16 cellular contexts compared by ENCODE assay signal in genomic region chr2:27400348-27401135, GRCh38. TPM values are rescaled to one million over a fixed set of nuclear protein-coding genes. Genes with fewer than 3 reads are reported as not detected.
DNase-seq lines count a peak whose midpoint lies in the region; ATAC-seq and TF ChIP-seq lines count a peak whose summit lies in the region.
"Had no signal": no experiment of that assay in that cellular context is flagged by ENCODE, and none has a peak within 500 bp of the region (broad histone marks: within the 10 kb centered on the region; RNA-seq: fewer than 3 reads in every experiment).

No MANE protein-coding gene starts in this region.

- no peaks in the 10 kb centered on the region for H3K27me3 Mint-ChIP-seq in activated naive CD4-positive, alpha-beta T cell treated with anti-CD3 and anti-CD28 coated beads, Interleukin-2, amount 50 U/mL, for 24 hours
- no peaks in the 10 kb centered on the region for H3K27me3 Mint-ChIP-seq in activated naive CD4-positive, alpha-beta T cell treated with anti-CD3 and anti-CD28 coated beads for 36 hours (ENCODE audit: low read depth)

- TF ChIP-seq POLR2A in NB4 (IDR thresholded peaks at IDR 0.05; ENCODE audit: extremely low read depth, insufficient read length) (no peak), uterus (IDR thresholded peaks at IDR 0.05) (no peak)

- H3K4me3 ChIP-seq in NB4 (ENCODE audit: low read depth, low read length) (no peak overlapping the region), choroid plexus epithelial cell (ENCODE audit: low read depth, low read length) (no peak overlapping the region), uterus (no peak overlapping the region)
- H3K4me3 ChIP-seq: Peyer's patch had no signal

- CTCF ChIA-PET in activated naive CD4-positive, alpha-beta T cell treated with anti-CD3 and anti-CD28 coated beads for 36 hours (lab: Charles Lee), result interaction anchor here (0.6 kb wide), 1 partner anchor 97 kb away, joined by 3 read pairs; no protein-coding TSS in a partner anchor

- no peak for ATAC-seq in stimulated activated effector memory CD8-positive, alpha-beta T cell treated with anti-CD3 and anti-CD28 coated beads, Interleukin-12 subunit alpha, Interleukin-12 subunit beta, amount 100 ng/mL, for 72 hours
- ATAC-seq: left lobe of liver had no signal

- peaks cover 9% of the 10 kb centered on the region for H3K36me3 Mint-ChIP-seq in activated naive CD4-positive, alpha-beta T cell treated with anti-CD3 and anti-CD28 coated beads, Interleukin-2, amount 50 U/mL, for 24 hours
- H3K36me3 Mint-ChIP-seq in activated naive CD4-positive, alpha-beta T cell treated with anti-CD3 and anti-CD28 coated beads for 36 hours (ENCODE audit: low read depth), result peaks cover 28% of the 10 kb centered on the region
- peaks cover 86% of the 10 kb centered on the region for H3K36me3 Mint-ChIP-seq in stimulated activated effector memory CD8-positive, alpha-beta T cell treated with anti-CD3 and anti-CD28 coated beads, Interleukin-12 subunit alpha, Interleukin-12 subunit beta, amount 100 ng/mL, for 72 hours

- no peak for TF ChIP-seq CTCF in NB4 (IDR thresholded peaks at IDR 0.05; ENCODE audit: low read depth, low read length)
- TF ChIP-seq CTCF in choroid plexus epithelial cell (conservative IDR thresholded peaks at IDR 0.05; ENCODE audit: low read depth, low read length), result no peak
- TF ChIP-seq CTCF in uterus (IDR thresholded peaks at IDR 0.05), result no peak

- H3K4me1 Mint-ChIP-seq in activated naive CD4-positive, alpha-beta T cell treated with anti-CD3 and anti-CD28 coated beads, Interleukin-2, amount 50 U/mL, for 24 hours, result peaks cover 51% of the 10 kb centered on the region
- H3K4me1 Mint-ChIP-seq in activated naive CD4-positive, alpha-beta T cell treated with anti-CD3 and anti-CD28 coated beads for 36 hours (ENCODE audit: low read depth), result peaks cover 46% of the 10 kb centered on the region
- peaks cover 25% of the 10 kb centered on the region for H3K4me1 Mint-ChIP-seq in stimulated activated effector memory CD8-positive, alpha-beta T cell treated with anti-CD3 and anti-CD28 coated beads, Interleukin-12 subunit alpha, Interleukin-12 subunit beta, amount 100 ng/mL, for 72 hours

- H3K9me3 Mint-ChIP-seq in activated naive CD4-positive, alpha-beta T cell treated with anti-CD3 and anti-CD28 coated beads, Interleukin-2, amount 50 U/mL, for 24 hours, result no peaks in the 10 kb centered on the region
- H3K9me3 Mint-ChIP-seq in activated naive CD4-positive, alpha-beta T cell treated with anti-CD3 and anti-CD28 coated beads for 36 hours, result no peaks in the 10 kb centered on the region
- H3K9me3 Mint-ChIP-seq in stimulated activated effector memory CD8-positive, alpha-beta T cell treated with anti-CD3 and anti-CD28 coated beads, Interleukin-12 subunit alpha, Interleukin-12 subunit beta, amount 100 ng/mL, for 72 hours, result no peaks in the 10 kb centered on the region

- peak overlapping the region; percentile 27 for H3K4me3 Mint-ChIP-seq in activated naive CD4-positive, alpha-beta T cell treated with anti-CD3 and anti-CD28 coated beads, Interleukin-2, amount 50 U/mL, for 24 hours
- H3K4me3 Mint-ChIP-seq in activated naive CD4-positive, alpha-beta T cell treated with anti-CD3 and anti-CD28 coated beads for 36 hours, result no peak overlapping the region
- no peak overlapping the region for H3K4me3 Mint-ChIP-seq in stimulated activated effector memory CD8-positive, alpha-beta T cell treated with anti-CD3 and anti-CD28 coated beads, Interleukin-12 subunit alpha, Interleukin-12 subunit beta, amount 100 ng/mL, for 72 hours

- H3K36me3 ChIP-seq in uterus, result no peaks in the 10 kb centered on the region
- H3K36me3 ChIP-seq: Peyer's patch had no signal

- intact Hi-C loops in activated naive CD4-positive, alpha-beta T cell treated with anti-CD3 and anti-CD28 coated beads for 36 hours (cut with micrococcal nuclease), result no loop called here
- intact Hi-C loops in uterus (cut with DNase I; ENCODE audit: low total_unique reads), result no loop called here

- H3K9me3 ChIP-seq in uterus, result no peaks in the 10 kb centered on the region
- H3K9me3 ChIP-seq: Peyer's patch had no signal

- DNase-seq in activated naive CD4-positive, alpha-beta T cell treated with anti-CD3 and anti-CD28 coated beads for 36 hours, result no peak
- DNase-seq in NB4 (ENCODE audit: low read depth) (peak; percentile 20), choroid plexus epithelial cell (ENCODE audit: low read depth) (peak; percentile 66), uterus (no peak), DMS79 treated with DMSO at 0.1 percent for 48 hours (lab: John Stamatoyannopoulos, UW) (no peak), KG1 (lab: John Stamatoyannopoulos, UW) (no peak)
- no peak for DNase-seq in stimulated activated effector memory CD8-positive, alpha-beta T cell treated with anti-CD3 and anti-CD28 coated beads, Interleukin-12 subunit alpha, Interleukin-12 subunit beta, amount 100 ng/mL, for 72 hours (ENCODE audit: low spot score in 2 of 2)
- DNase-seq: activated effector memory CD4-positive, alpha-beta T cell treated with Interleukin-2 at 50 U/mL for 16 hours; GOT3; NCI-H1092; NCI-H774; Peyer's patch; stimulated activated CD4-positive, alpha-beta T cell treated with anti-CD3 and anti-CD28 coated beads, Interleukin-1b, Interleukin-23, amount 100 ng/mL, for 48 hours; SW 1271 had no signal

- peak overlapping the region; percentile 32 for H3K27ac Mint-ChIP-seq in activated naive CD4-positive, alpha-beta T cell treated with anti-CD3 and anti-CD28 coated beads, Interleukin-2, amount 50 U/mL, for 24 hours
- no peak overlapping the region for H3K27ac Mint-ChIP-seq in activated naive CD4-positive, alpha-beta T cell treated with anti-CD3 and anti-CD28 coated beads for 36 hours
- peak overlapping the region; percentile 38 for H3K27ac Mint-ChIP-seq in stimulated activated effector memory CD8-positive, alpha-beta T cell treated with anti-CD3 and anti-CD28 coated beads, Interleukin-12 subunit alpha, Interleukin-12 subunit beta, amount 100 ng/mL, for 72 hours

- H3K27ac ChIP-seq in uterus, result no peak overlapping the region
- H3K27ac ChIP-seq: Peyer's patch had no signal

- H3K27me3 ChIP-seq in uterus, result no peaks in the 10 kb centered on the region
- H3K27me3 ChIP-seq: Peyer's patch had no signal

- no peaks in the 10 kb centered on the region for H3K4me1 ChIP-seq in uterus
- H3K4me1 ChIP-seq: Peyer's patch had no signal

RNA-seq across cellular contexts. Expression of gene PPM1G, which starts 8.8 kb away (rescaled TPM):
- 100 to 1,000 TPM in 1 of 2 experiments, 10 to 100 TPM in 1; 92.3 to 101 TPM for total RNA-seq in activated naive CD4-positive, alpha-beta T cell treated with anti-CD3 and anti-CD28 coated beads for 36 hours
- total RNA-seq in uterus, result 10 to 100 TPM; 15.9 to 54.1 (median 42.2) TPM

RNA-seq across cellular contexts. Expression of gene ZNF513, which starts 20.0 kb away (rescaled TPM):
- total RNA-seq in activated naive CD4-positive, alpha-beta T cell treated with anti-CD3 and anti-CD28 coated beads for 36 hours, result 1 to 10 TPM; 4.9 to 5.2 TPM
- total RNA-seq in uterus, result 10 to 100 TPM in 3 of 4 donors, under 1 TPM in 1; 0.88 to 16.1 (median 12.0) TPM

RNA-seq across cellular contexts. Expression of gene NRBP1, which starts 27.9 kb away (rescaled TPM):
- total RNA-seq in activated naive CD4-positive, alpha-beta T cell treated with anti-CD3 and anti-CD28 coated beads for 36 hours, result 10 to 100 TPM; 60.0 to 63.3 TPM
- 100 to 1,000 TPM in 2 of 4 donors, 10 to 100 TPM in 2; 57.6 to 148 (median 83.5) TPM for total RNA-seq in uterus

RNA-seq across cellular contexts. Expression of gene SNX17, which starts 30.1 kb away (rescaled TPM):
- total RNA-seq in activated naive CD4-positive, alpha-beta T cell treated with anti-CD3 and anti-CD28 coated beads for 36 hours, result 10 to 100 TPM; 68.5 to 75.5 TPM
- total RNA-seq in uterus, result 10 to 100 TPM; 89.4 to 91.5 (median 90.8) TPM

RNA-seq across cellular contexts. Expression of gene EIF2B4, which starts 30.4 kb away (rescaled TPM):
- 10 to 100 TPM; 24.4 to 25.2 TPM for total RNA-seq in activated naive CD4-positive, alpha-beta T cell treated with anti-CD3 and anti-CD28 coated beads for 36 hours
- total RNA-seq in uterus, result 10 to 100 TPM in 3 of 4 donors, 1 to 10 TPM in 1; 7.9 to 51.7 (median 13.8) TPM

Comparison
In these comparisons a context has a peak if more than half of its experiments do, and no peak if none do; other contexts are left out.
1. DNase-seq: peak in NB4 (single experiment) and choroid plexus epithelial cell (single experiment); none in activated naive CD4-positive, alpha-beta T cell treated with anti-CD3 and anti-CD28 coated beads for 36 hours (single experiment), stimulated activated effector memory CD8-positive, alpha-beta T cell treated with anti-CD3 and anti-CD28 coated beads, Interleukin-12 subunit alpha, Interleukin-12 subunit beta, amount 100 ng/mL, for 72 hours (0 of 2), uterus (0 of 2), DMS79 treated with DMSO at 0.1 percent for 48 hours (single experiment) and KG1 (single experiment).